ENCODE assay signal across 3 cellular contexts in the genomic region with DNA sequence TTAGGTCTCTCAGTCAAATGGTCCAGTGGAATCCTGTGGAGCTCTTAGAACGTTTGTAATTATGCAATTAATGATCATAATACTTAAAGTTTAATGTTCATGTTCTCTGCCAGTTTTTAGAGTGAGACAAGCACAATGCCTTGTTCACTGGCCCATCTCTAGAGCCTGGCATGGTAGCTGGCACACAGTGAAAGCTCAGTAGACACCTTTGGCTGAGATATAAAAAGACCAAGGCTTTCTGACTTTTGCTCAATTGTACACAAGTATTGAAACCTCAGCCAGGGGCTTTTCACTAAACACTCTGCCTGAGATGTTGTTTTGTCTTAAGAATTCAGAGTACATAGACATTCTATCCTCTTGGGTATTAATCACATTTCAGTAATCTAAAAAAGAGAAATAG.
TF ChIP-seq lines count a peak whose summit lies in the region.

No MANE protein-coding gene starts in this region.

TF ChIP-seq in SK-N-SH, 30 proteins besides CTCF, POLR2A, EP300 and RAD21 (continued from another document):
- TF ChIP-seq SIN3A (IDR thresholded peaks at IDR 0.05; ENCODE audit: borderline replicate concordance, low read depth, low read length) (no peak), NFIC (IDR thresholded peaks at IDR 0.05; ENCODE audit: borderline replicate concordance) (no peak), SMC3 (IDR thresholded peaks at IDR 0.05; ENCODE audit: low read depth, low read length) (no peak), FOXJ3 (CRISPR knock-in tag; IDR thresholded peaks at IDR 0.05) (no peak), MXI1 (IDR thresholded peaks at IDR 0.05; ENCODE audit: low read depth, low read length) (no peak), JUND (IDR thresholded peaks at IDR 0.05) (no peak), TEAD4 (IDR thresholded peaks at IDR 0.05; ENCODE audit: borderline replicate concordance, insufficient read depth) (no peak), RCOR1 (IDR thresholded peaks at IDR 0.05; ENCODE audit: low read length) (no peak), EZH2phosphoT487 (IDR thresholded peaks at IDR 0.05; ENCODE audit: borderline replicate concordance, low read depth) (no peak), TAF1 (IDR thresholded peaks at IDR 0.05; ENCODE audit: borderline replicate concordance, low read depth, low read length) (no peak), RFX5 (IDR thresholded peaks at IDR 0.05; ENCODE audit: low read length) (no peak), GATA2 (CRISPR knock-in tag; IDR thresholded peaks at IDR 0.05) (no peak)
- TF ChIP-seq, protein P1, sequence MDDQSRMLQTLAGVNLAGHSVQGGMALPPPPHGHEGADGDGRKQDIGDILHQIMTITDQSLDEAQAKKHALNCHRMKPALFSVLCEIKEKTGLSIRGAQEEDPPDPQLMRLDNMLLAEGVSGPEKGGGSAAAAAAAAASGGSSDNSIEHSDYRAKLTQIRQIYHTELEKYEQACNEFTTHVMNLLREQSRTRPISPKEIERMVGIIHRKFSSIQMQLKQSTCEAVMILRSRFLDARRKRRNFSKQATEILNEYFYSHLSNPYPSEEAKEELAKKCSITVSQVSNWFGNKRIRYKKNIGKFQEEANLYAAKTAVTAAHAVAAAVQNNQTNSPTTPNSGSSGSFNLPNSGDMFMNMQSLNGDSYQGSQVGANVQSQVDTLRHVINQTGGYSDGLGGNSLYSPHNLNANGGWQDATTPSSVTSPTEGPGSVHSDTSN (IDR thresholded peaks at IDR 0.05), result no peak
- TF ChIP-seq, protein P2, sequence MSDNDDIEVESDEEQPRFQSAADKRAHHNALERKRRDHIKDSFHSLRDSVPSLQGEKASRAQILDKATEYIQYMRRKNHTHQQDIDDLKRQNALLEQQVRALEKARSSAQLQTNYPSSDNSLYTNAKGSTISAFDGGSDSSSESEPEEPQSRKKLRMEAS (IDR thresholded peaks at IDR 0.05; ENCODE audit: low read depth), result no peak
- TF ChIP-seq, protein P3, sequence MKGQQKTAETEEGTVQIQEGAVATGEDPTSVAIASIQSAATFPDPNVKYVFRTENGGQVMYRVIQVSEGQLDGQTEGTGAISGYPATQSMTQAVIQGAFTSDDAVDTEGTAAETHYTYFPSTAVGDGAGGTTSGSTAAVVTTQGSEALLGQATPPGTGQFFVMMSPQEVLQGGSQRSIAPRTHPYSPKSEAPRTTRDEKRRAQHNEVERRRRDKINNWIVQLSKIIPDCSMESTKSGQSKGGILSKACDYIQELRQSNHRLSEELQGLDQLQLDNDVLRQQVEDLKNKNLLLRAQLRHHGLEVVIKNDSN (IDR thresholded peaks at IDR 0.05; ENCODE audit: borderline replicate concordance, low read depth), result no peak
- TF ChIP-seq, protein P4, sequence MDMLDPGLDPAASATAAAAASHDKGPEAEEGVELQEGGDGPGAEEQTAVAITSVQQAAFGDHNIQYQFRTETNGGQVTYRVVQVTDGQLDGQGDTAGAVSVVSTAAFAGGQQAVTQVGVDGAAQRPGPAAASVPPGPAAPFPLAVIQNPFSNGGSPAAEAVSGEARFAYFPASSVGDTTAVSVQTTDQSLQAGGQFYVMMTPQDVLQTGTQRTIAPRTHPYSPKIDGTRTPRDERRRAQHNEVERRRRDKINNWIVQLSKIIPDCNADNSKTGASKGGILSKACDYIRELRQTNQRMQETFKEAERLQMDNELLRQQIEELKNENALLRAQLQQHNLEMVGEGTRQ (IDR thresholded peaks at IDR 0.05; ENCODE audit: borderline replicate concordance, low read depth, low read length), result no peak

TF ChIP-seq in SK-N-SH treated with all-trans-retinoic acid at 6 μM for 48 hours, 23 proteins besides CTCF, POLR2A, EP300 and RAD21 (continued from another document):
- TF ChIP-seq OSR1 (CRISPR knock-in tag; IDR thresholded peaks at IDR 0.05) (no peak), ZNF8 (CRISPR knock-in tag; IDR thresholded peaks at IDR 0.05) (no peak), GLIS3 (CRISPR knock-in tag; IDR thresholded peaks at IDR 0.05) (no peak), ESRRG (CRISPR knock-in tag; IDR thresholded peaks at IDR 0.05) (no peak), BACH2 (CRISPR knock-in tag; IDR thresholded peaks at IDR 0.05; ENCODE audit: borderline replicate concordance) (no peak), ZNF565 (CRISPR knock-in tag; conservative IDR thresholded peaks at IDR 0.05; ENCODE audit: low read depth) (no peak), PPARA (CRISPR knock-in tag; IDR thresholded peaks at IDR 0.05; ENCODE audit: borderline replicate concordance) (no peak), ZNF70 (CRISPR knock-in tag; IDR thresholded peaks at IDR 0.05) (no peak), RARB (CRISPR knock-in tag; IDR thresholded peaks at IDR 0.05) (no peak), ISL1 (CRISPR knock-in tag; IDR thresholded peaks at IDR 0.05) (no peak)
- TF ChIP-seq, protein P5, sequence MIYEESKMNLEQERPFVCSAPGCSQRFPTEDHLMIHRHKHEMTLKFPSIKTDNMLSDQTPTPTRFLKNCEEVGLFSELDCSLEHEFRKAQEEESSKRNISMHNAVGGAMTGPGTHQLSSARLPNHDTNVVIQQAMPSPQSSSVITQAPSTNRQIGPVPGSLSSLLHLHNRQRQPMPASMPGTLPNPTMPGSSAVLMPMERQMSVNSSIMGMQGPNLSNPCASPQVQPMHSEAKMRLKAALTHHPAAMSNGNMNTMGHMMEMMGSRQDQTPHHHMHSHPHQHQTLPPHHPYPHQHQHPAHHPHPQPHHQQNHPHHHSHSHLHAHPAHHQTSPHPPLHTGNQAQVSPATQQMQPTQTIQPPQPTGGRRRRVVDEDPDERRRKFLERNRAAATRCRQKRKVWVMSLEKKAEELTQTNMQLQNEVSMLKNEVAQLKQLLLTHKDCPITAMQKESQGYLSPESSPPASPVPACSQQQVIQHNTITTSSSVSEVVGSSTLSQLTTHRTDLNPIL (CRISPR knock-in tag; IDR thresholded peaks at IDR 0.05; ENCODE audit: low read depth), result no peak
- TF ChIP-seq, protein P6, sequence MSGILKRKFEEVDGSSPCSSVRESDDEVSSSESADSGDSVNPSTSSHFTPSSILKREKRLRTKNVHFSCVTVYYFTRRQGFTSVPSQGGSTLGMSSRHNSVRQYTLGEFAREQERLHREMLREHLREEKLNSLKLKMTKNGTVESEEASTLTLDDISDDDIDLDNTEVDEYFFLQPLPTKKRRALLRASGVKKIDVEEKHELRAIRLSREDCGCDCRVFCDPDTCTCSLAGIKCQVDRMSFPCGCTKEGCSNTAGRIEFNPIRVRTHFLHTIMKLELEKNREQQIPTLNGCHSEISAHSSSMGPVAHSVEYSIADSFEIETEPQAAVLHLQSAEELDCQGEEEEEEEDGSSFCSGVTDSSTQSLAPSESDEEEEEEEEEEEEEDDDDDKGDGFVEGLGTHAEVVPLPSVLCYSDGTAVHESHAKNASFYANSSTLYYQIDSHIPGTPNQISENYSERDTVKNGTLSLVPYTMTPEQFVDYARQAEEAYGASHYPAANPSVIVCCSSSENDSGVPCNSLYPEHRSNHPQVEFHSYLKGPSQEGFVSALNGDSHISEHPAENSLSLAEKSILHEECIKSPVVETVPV (CRISPR knock-in tag; IDR thresholded peaks at IDR 0.05), result no peak
TF ChIP-seq in SK-N-SH treated with all-trans-retinoic acid at 6 μM for 48 hours: peak in this region for 0.

TF ChIP-seq in GM12878, 131 proteins besides CTCF, POLR2A, EP300 and RAD21 (continued from another document):
- TF ChIP-seq, protein P3 (IDR thresholded peaks at IDR 0.05; ENCODE audit: borderline replicate concordance, extremely low read length, insufficient read depth, low read depth, low read length), result no peak
- TF ChIP-seq ZNF622 (IDR thresholded peaks at IDR 0.05), result no peak
- no peak for TF ChIP-seq ZSCAN29 (IDR thresholded peaks at IDR 0.05)
- TF ChIP-seq MEF2B (IDR thresholded peaks at IDR 0.05; ENCODE audit: partially characterized antibody, poor library complexity, severe bottlenecking), result peak; percentile 61
- no peak; the same call in 1 of the 2 replicates for TF ChIP-seq PML (IDR thresholded peaks at IDR 0.05; ENCODE audit: low read length)
- TF ChIP-seq, protein P7, sequence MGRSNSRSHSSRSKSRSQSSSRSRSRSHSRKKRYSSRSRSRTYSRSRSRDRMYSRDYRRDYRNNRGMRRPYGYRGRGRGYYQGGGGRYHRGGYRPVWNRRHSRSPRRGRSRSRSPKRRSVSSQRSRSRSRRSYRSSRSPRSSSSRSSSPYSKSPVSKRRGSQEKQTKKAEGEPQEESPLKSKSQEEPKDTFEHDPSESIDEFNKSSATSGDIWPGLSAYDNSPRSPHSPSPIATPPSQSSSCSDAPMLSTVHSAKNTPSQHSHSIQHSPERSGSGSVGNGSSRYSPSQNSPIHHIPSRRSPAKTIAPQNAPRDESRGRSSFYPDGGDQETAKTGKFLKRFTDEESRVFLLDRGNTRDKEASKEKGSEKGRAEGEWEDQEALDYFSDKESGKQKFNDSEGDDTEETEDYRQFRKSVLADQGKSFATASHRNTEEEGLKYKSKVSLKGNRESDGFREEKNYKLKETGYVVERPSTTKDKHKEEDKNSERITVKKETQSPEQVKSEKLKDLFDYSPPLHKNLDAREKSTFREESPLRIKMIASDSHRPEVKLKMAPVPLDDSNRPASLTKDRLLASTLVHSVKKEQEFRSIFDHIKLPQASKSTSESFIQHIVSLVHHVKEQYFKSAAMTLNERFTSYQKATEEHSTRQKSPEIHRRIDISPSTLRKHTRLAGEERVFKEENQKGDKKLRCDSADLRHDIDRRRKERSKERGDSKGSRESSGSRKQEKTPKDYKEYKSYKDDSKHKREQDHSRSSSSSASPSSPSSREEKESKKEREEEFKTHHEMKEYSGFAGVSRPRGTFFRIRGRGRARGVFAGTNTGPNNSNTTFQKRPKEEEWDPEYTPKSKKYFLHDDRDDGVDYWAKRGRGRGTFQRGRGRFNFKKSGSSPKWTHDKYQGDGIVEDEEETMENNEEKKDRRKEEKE (IDR thresholded peaks at IDR 0.05), result no peak
- 0 out of 2 replicates have a peak, but pooled peaks have one; percentile 75 for TF ChIP-seq STAT3 (IDR thresholded peaks at IDR 0.05; ENCODE audit: low read depth, low read length)
- TF ChIP-seq TAF1 (IDR thresholded peaks at IDR 0.05; ENCODE audit: borderline replicate concordance, low read depth, low read length), result no peak
- TF ChIP-seq POU2F2 (IDR thresholded peaks at IDR 0.05; ENCODE audit: borderline replicate concordance, low read depth, low read length), result no peak
TF ChIP-seq in GM12878: peak in this region for 3.
